In the genomic region with DNA sequence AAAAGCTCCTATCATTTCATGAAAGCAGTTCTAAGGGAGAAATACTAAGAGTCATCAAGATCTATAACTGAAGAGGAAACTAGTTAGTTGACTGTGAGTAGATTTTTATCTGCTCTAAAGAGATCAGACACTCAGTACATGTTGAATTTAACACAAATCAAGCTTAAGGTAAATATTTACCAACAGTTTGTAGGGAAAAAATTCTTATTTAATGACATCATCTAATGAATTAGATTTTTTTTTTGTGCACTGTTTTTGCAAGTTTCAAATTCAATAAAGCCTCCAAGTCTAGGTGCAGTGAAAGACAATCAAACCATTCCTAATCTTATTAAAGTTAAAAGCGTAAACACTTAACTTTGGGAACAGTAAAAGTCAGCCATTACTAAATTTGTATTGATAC, we compare ENCODE assay signal across 27 cellular contexts.
DNase-seq lines count a peak whose midpoint lies in the region; ATAC-seq, FAIRE-seq and TF ChIP-seq lines count a peak whose summit lies in the region.
"Had no signal": no experiment of that assay in that cellular context is flagged by ENCODE, and none has a peak within 500 bp of the region (broad histone marks: within the 10 kb centered on the region; RNA-seq: fewer than 3 reads in every experiment).

No MANE protein-coding gene starts in this region.

- DNase-seq in HepG2 (ENCODE audit: low spot score), result no peak
- DNase-seq in right lobe of liver, result no peak
- peak; percentile 56 for DNase-seq in LNCaP clone FGC (ENCODE audit: low read depth)
- DNase-seq in renal cortical epithelial cell (ENCODE audit: low read depth), result peak; percentile 2
- DNase-seq in MCF 10A (ENCODE audit: unreplicated experiment), result no peak
- no peak for DNase-seq in colonic mucosa
- DNase-seq in MG63, result no peak
- DNase-seq: 8988T; ACHN; BE2C; C1 segment of cervical spinal cord; CD4-positive, alpha-beta memory T cell; CD4-positive, CD25-positive, alpha-beta regulatory T cell; CD8-positive, alpha-beta memory T cell; DMS 273 treated with DMSO at 0.1 percent for 48 hours; DMS153; DMS79; DND-41; EL; GDM1 had no signal

- intact Hi-C loops in HepG2 (cut with micrococcal nuclease; ENCODE audit: unreplicated experiment) (no loop called here), right lobe of liver (cut with DNase I) (no loop called here), MCF 10A (cut with micrococcal nuclease) (no loop called here), colonic mucosa (cut with DNase I) (no loop called here)

- no peaks in the 10 kb centered on the region for H3K9me2 ChIP-seq in neural cell (ENCODE audit: insufficient read depth, low read length)

- 47% methylated on average over 1 of the region's 1 CpG for WGBS in HepG2 (ENCODE audit: low lambda C conversion rate)
- 81% methylated on average over 1 of the region's 1 CpG for WGBS in right lobe of liver (ENCODE audit: insufficient coverage, low coverage, low lambda C conversion rate, missing lambda C conversion rate)

- TF ChIP-seq RAD21 in HepG2 (CRISPR knock-in tag; IDR thresholded peaks at IDR 0.05) (no peak), neural cell (conservative IDR thresholded peaks at IDR 0.05) (no peak)

- no peak for TF ChIP-seq CTCF in HepG2 (CRISPR knock-in tag; IDR thresholded peaks at IDR 0.05)
- no peak for TF ChIP-seq CTCF in right lobe of liver (IDR thresholded peaks at IDR 0.05)
- TF ChIP-seq CTCF in LNCaP clone FGC (IDR thresholded peaks at IDR 0.05; ENCODE audit: control insufficient read depth, extremely low read depth, insufficient read depth), result no peak
- no peak for TF ChIP-seq CTCF in neural cell (IDR thresholded peaks at IDR 0.05; ENCODE audit: poor library complexity, severe bottlenecking)
- TF ChIP-seq CTCF in MCF 10A (IDR thresholded peaks at IDR 0.05; ENCODE audit: unreplicated experiment), result no peak
- no peak for TF ChIP-seq CTCF in colonic mucosa (IDR thresholded peaks at IDR 0.05)

- H3K4me2 ChIP-seq in HepG2 (ENCODE audit: low read depth, low read length) (no peak overlapping the region), neural cell (ENCODE audit: low read length) (peak overlapping the region; percentile 22)
- H3K4me2 ChIP-seq: BLaER1 had no signal

- POLR2A ChIA-PET in HepG2 (lab: Yijun Ruan, JAX) (no interaction called here), MCF 10A (lab: Yijun Ruan, JAX) (interaction anchor here (1.2 kb wide), 1 partner anchor 204 kb away, joined by 3 read pairs; no protein-coding TSS in a partner anchor)

- H3F3A ChIP-seq in neural cell (ENCODE audit: insufficient read depth, low read length, poor library complexity, severe bottlenecking), result no peaks in the 10 kb centered on the region

- in situ Hi-C loops in HepG2 (cut with HindIII; ENCODE audit: extremely low pct_ligation_motif_present, low pct_unique_long_range_greater_than_20kb), result no loop called here

- H3K9ac ChIP-seq in HepG2 (ENCODE audit: insufficient read depth, low read depth, low read length) (no peak overlapping the region), neural cell (ENCODE audit: low read length) (peak overlapping the region; percentile 28), colonic mucosa (ENCODE audit: low read depth in 2 of 2, low read length in 2 of 2) (no peak overlapping the region)
- H3K9ac ChIP-seq: BLaER1 had no signal

- H3K4me3 ChIP-seq in HepG2 (replicated peaks in 1 of 3; ENCODE audit: insufficient read depth in 1 of 3, low read depth in 2 of 3, low read length in 3 of 3) (no peak overlapping the region), right lobe of liver (no peak overlapping the region), LNCaP clone FGC (ENCODE audit: low read depth, low read length) (no peak overlapping the region), neural cell (ENCODE audit: low read length) (no peak overlapping the region), colonic mucosa (no peak overlapping the region), MG63 (no peak overlapping the region)
- H3K4me3 ChIP-seq: BLaER1, GM12878 had no signal

- no peaks in the 10 kb centered on the region for H3K79me2 ChIP-seq in HepG2 (ENCODE audit: insufficient read depth, low read length)
- no peaks in the 10 kb centered on the region for H3K79me2 ChIP-seq in neural cell (replicated peaks; ENCODE audit: insufficient read depth, low read length)

- H3K27me3 Mint-ChIP-seq in MCF 10A (ENCODE audit: insufficient read depth, unreplicated experiment), result no peaks in the 10 kb centered on the region
- H3K27me3 Mint-ChIP-seq: CD4-positive, alpha-beta memory T cell; CD8-positive, alpha-beta memory T cell had no signal

- FAIRE-seq in HepG2 (lab: Jason Lieb, UNC), result no peak
- FAIRE-seq: A204.1, GM12878, GM12892, GM18507 had no signal

- CTCF ChIA-PET in HepG2 (lab: Yijun Ruan, JAX; ENCODE audit: low intra/inter-chr PET ratio, low total read pairs) (no interaction called here), MCF 10A (lab: Yijun Ruan, JAX) (no interaction called here)

- TF ChIP-seq POLR2A in HepG2 (IDR thresholded peaks at IDR 0.05; ENCODE audit: insufficient read depth in 1 of 2, low read depth in 2 of 2, low read length in 2 of 2), result no peak
- TF ChIP-seq POLR2A in right lobe of liver (IDR thresholded peaks at IDR 0.05), result no peak

- H3K36me3 ChIP-seq in HepG2 (replicated peaks in 1 of 2; ENCODE audit: control insufficient read depth in 1 of 2, insufficient read depth in 2 of 2, low read length in 2 of 2), result no peaks in the 10 kb centered on the region
- H3K36me3 ChIP-seq in right lobe of liver, result no peaks in the 10 kb centered on the region
- H3K36me3 ChIP-seq in neural cell (ENCODE audit: insufficient read depth, low read length), result no peaks in the 10 kb centered on the region
- H3K36me3 ChIP-seq in colonic mucosa, result no peaks in the 10 kb centered on the region
- no peaks in the 10 kb centered on the region for H3K36me3 ChIP-seq in MG63
- H3K36me3 ChIP-seq: BE2C, BLaER1 had no signal

- H3K9me3 ChIP-seq in HepG2 (ENCODE audit: low read length) (peaks cover 99% of the 10 kb centered on the region), right lobe of liver (no peaks in the 10 kb centered on the region), neural cell (ENCODE audit: low read length) (no peaks in the 10 kb centered on the region), colonic mucosa (no peaks in the 10 kb centered on the region), MG63 (no peaks in the 10 kb centered on the region; the same call in 1 of the 2 replicates)
- H3K9me3 ChIP-seq: BE2C had no signal

- H3K27ac Mint-ChIP-seq in MCF 10A (ENCODE audit: low read depth, unreplicated experiment), result no peak overlapping the region
- H3K27ac Mint-ChIP-seq: CD14-positive monocyte; CD4-positive, alpha-beta memory T cell; CD4-positive, CD25-positive, alpha-beta regulatory T cell; CD8-positive, alpha-beta memory T cell had no signal

- H4K20me1 ChIP-seq in HepG2 (ENCODE audit: insufficient read depth, low read length) (no peaks in the 10 kb centered on the region), neural cell (ENCODE audit: insufficient read depth) (no peaks in the 10 kb centered on the region)
- H4K20me1 ChIP-seq: BLaER1 had no signal

- H3K4me1 Mint-ChIP-seq in MCF 10A (ENCODE audit: insufficient read depth, unreplicated experiment), result no peaks in the 10 kb centered on the region
- H3K4me1 Mint-ChIP-seq: CD14-positive monocyte; CD4-positive, alpha-beta memory T cell; CD4-positive, CD25-positive, alpha-beta regulatory T cell; CD8-positive, alpha-beta memory T cell had no signal

- H2AFZ ChIP-seq in HepG2 (ENCODE audit: low read length) (no peak overlapping the region), neural cell (ENCODE audit: low read depth, low read length) (no peak overlapping the region)

- ATAC-seq in HepG2 (no peak), right lobe of liver (no peak)
- ATAC-seq: GM12878 had no signal

- no peak overlapping the region for H3K4me3 Mint-ChIP-seq in MCF 10A (ENCODE audit: unreplicated experiment)
- H3K4me3 Mint-ChIP-seq: CD14-positive monocyte; CD4-positive, alpha-beta memory T cell; CD4-positive, CD25-positive, alpha-beta regulatory T cell; CD8-positive, alpha-beta memory T cell had no signal

- H3K27ac ChIP-seq in HepG2 (ENCODE audit: extremely low read length, insufficient read depth, low read length) (no peak overlapping the region), right lobe of liver (no peak overlapping the region), neural cell (ENCODE audit: low read length) (peak overlapping the region; percentile 86), colonic mucosa (no peak overlapping the region)
- H3K27ac ChIP-seq: BLaER1 had no signal

- H3K36me3 Mint-ChIP-seq in MCF 10A (ENCODE audit: insufficient read depth, unreplicated experiment), result no peaks in the 10 kb centered on the region
- H3K36me3 Mint-ChIP-seq: CD14-positive monocyte; CD4-positive, alpha-beta memory T cell; CD4-positive, CD25-positive, alpha-beta regulatory T cell; CD8-positive, alpha-beta memory T cell had no signal

- BruUV-seq in HepG2 (replicated peaks; lab: Mats Ljungman, UMichigan) (no TSS peak), MCF 10A (replicated peaks; lab: Mats Ljungman, UMichigan) (no TSS peak)

- TF ChIP-seq EP300 in HepG2 (IDR thresholded peaks at IDR 0.05; ENCODE audit: low read depth in 2 of 2, low read length in 2 of 2) (no peak), HepG2 (CRISPR knock-in tag; IDR thresholded peaks at IDR 0.05; ENCODE audit: borderline replicate concordance) (no peak), neural cell (conservative IDR thresholded peaks at IDR 0.05; ENCODE audit: poor library complexity, severe bottlenecking) (no peak)

- H3K9me3 Mint-ChIP-seq in MCF 10A (ENCODE audit: unreplicated experiment), result no peaks in the 10 kb centered on the region

- H3K4me1 ChIP-seq in HepG2 (ENCODE audit: insufficient read depth, low read length) (no peaks in the 10 kb centered on the region), right lobe of liver (no peaks in the 10 kb centered on the region), colonic mucosa (no peaks in the 10 kb centered on the region)
- H3K4me1 ChIP-seq: BE2C, BLaER1 had no signal

- H3K27me3 ChIP-seq in HepG2 (ENCODE audit: control insufficient read depth in 1 of 2, insufficient read depth in 2 of 2, low read length in 2 of 2) (no peaks in the 10 kb centered on the region), right lobe of liver (no peaks in the 10 kb centered on the region), neural cell (ENCODE audit: insufficient read depth, low read depth, low read length) (no peaks in the 10 kb centered on the region), colonic mucosa (no peaks in the 10 kb centered on the region), MG63 (no peaks in the 10 kb centered on the region)
- H3K27me3 ChIP-seq: BE2C, BLaER1 had no signal

TF ChIP-seq in neural cell, 6 proteins besides CTCF, POLR2A, EP300 and RAD21 (continues in another document):
- no peak for TF ChIP-seq SMC3 (conservative IDR thresholded peaks at IDR 0.05; ENCODE audit: poor library complexity)

Comparison
In these comparisons a context has a peak if more than half of its experiments do, and no peak if none do; other contexts are left out.
1. DNase-seq: peak in LNCaP clone FGC (single experiment) and renal cortical epithelial cell (single experiment); none in HepG2 (single experiment), right lobe of liver (0 of 3), MCF 10A (single experiment), colonic mucosa (single experiment) and MG63 (single experiment).